8 cellular contexts compared by ENCODE assay signal in genomic region chr17:77476920-77477805, GRCh38.
A peak's percentile ranks its signal among the peaks of the same experiment; 100 is the strongest.
DNase-seq lines count a peak whose midpoint lies in the region; ATAC-seq and TF ChIP-seq lines count a peak whose summit lies in the region.

No MANE protein-coding gene starts in this region.

- no peaks in the 10 kb centered on the region for H3K9me3 Mint-ChIP-seq in activated T-cell treated with anti-CD3 and anti-CD28 coated beads, Interleukin-2, amount 50 U/mL, for 24 hours
- no peaks in the 10 kb centered on the region for H3K9me3 Mint-ChIP-seq in activated naive CD4-positive, alpha-beta T cell treated with anti-CD3 and anti-CD28 coated beads, Interleukin-2, amount 50 U/mL, for 72 hours

- H3K36me3 Mint-ChIP-seq in activated T-cell treated with anti-CD3 and anti-CD28 coated beads, Interleukin-2, amount 50 U/mL, for 24 hours (ENCODE audit: low read depth), result peaks cover 43% of the 10 kb centered on the region
- H3K36me3 Mint-ChIP-seq in activated naive CD4-positive, alpha-beta T cell treated with anti-CD3 and anti-CD28 coated beads, Interleukin-2, amount 50 U/mL, for 72 hours, result peaks cover 7 to 31% of the 10 kb centered on the region in 2 donors

- H3K27ac Mint-ChIP-seq in activated T-cell treated with anti-CD3 and anti-CD28 coated beads, Interleukin-2, amount 50 U/mL, for 24 hours, result peak overlapping the region; percentile 88
- H3K27ac Mint-ChIP-seq in activated naive CD4-positive, alpha-beta T cell treated with anti-CD3 and anti-CD28 coated beads, Interleukin-2, amount 50 U/mL, for 72 hours, result peak overlapping the region; percentile 53 to 57

- no peak for TF ChIP-seq CTCF in cardiac muscle cell (IDR thresholded peaks at IDR 0.05; ENCODE audit: low read depth, low read length)

- peak; percentile 57 for DNase-seq in activated T-cell treated with anti-CD3 and anti-CD28 coated beads, Interleukin-2, amount 50 U/mL, for 24 hours
- no peak for DNase-seq in activated T-cell treated with anti-CD3 and anti-CD28 coated beads, Interleukin-2, amount 50 U/mL, for 1 hour
- DNase-seq in activated naive CD4-positive, alpha-beta T cell treated with anti-CD3 and anti-CD28 coated beads, Interleukin-2, amount 50 U/mL, for 72 hours (ENCODE audit: low spot score in 2 of 2), result no peak
- DNase-seq in cardiac muscle cell (ENCODE audit: low read depth in 1 of 2, low spot score in 1 of 2) (peak; percentile 60 to 97), HUDEP-2 (lab: John Stamatoyannopoulos, UW; ENCODE audit: unreplicated experiment in 76 of 76) (no peak), HT-29 (ENCODE audit: low spot score) (no peak), GF-D8 (lab: John Stamatoyannopoulos, UW) (no peak)

- no peak for ATAC-seq in activated naive CD4-positive, alpha-beta T cell treated with anti-CD3 and anti-CD28 coated beads, Interleukin-2, amount 50 U/mL, for 72 hours

- no peaks in the 10 kb centered on the region for H3K27me3 ChIP-seq in cardiac muscle cell
- no peaks in the 10 kb centered on the region for H3K27me3 ChIP-seq in rectal smooth muscle tissue (ENCODE audit: control insufficient read depth, insufficient read depth, low read length)

- H3K4me3 ChIP-seq in cardiac muscle cell (no peak overlapping the region), rectal smooth muscle tissue (ENCODE audit: low read length) (peak overlapping the region; percentile 44)

- peaks cover 89% of the 10 kb centered on the region for H3K4me1 ChIP-seq in cardiac muscle cell (ENCODE audit: low read depth)
- H3K4me1 ChIP-seq in rectal smooth muscle tissue (ENCODE audit: control insufficient read depth, insufficient read depth, low read length), result peaks cover 78% of the 10 kb centered on the region

- no peak overlapping the region for H3K9ac ChIP-seq in rectal smooth muscle tissue (ENCODE audit: low read length)

- no peaks in the 10 kb centered on the region for H3K27me3 Mint-ChIP-seq in activated T-cell treated with anti-CD3 and anti-CD28 coated beads, Interleukin-2, amount 50 U/mL, for 24 hours

- peak overlapping the region; percentile 34 for H3K4me3 Mint-ChIP-seq in activated T-cell treated with anti-CD3 and anti-CD28 coated beads, Interleukin-2, amount 50 U/mL, for 24 hours

- peaks cover under 1% of the 10 kb centered on the region for H3K36me3 ChIP-seq in cardiac muscle cell
- peaks cover 1% of the 10 kb centered on the region for H3K36me3 ChIP-seq in rectal smooth muscle tissue (ENCODE audit: control insufficient read depth, insufficient read depth, low read length)

- H3K4me1 Mint-ChIP-seq in activated T-cell treated with anti-CD3 and anti-CD28 coated beads, Interleukin-2, amount 50 U/mL, for 24 hours (ENCODE audit: low read depth), result peaks cover 89% of the 10 kb centered on the region

- H3K9me3 ChIP-seq in cardiac muscle cell (ENCODE audit: low read depth), result no peaks in the 10 kb centered on the region

- H3K27ac ChIP-seq in cardiac muscle cell (peak overlapping the region; percentile 96), rectal smooth muscle tissue (ENCODE audit: low read depth, low read length) (peak overlapping the region; percentile 89)

Comparison
In these comparisons a context has a peak if more than half of its experiments do, and no peak if none do; other contexts are left out.
1. DNase-seq: peak in activated T-cell treated with anti-CD3 and anti-CD28 coated beads, Interleukin-2, amount 50 U/mL, for 24 hours (single experiment) and cardiac muscle cell (2 of 2); none in activated T-cell treated with anti-CD3 and anti-CD28 coated beads, Interleukin-2, amount 50 U/mL, for 1 hour (single experiment), activated naive CD4-positive, alpha-beta T cell treated with anti-CD3 and anti-CD28 coated beads, Interleukin-2, amount 50 U/mL, for 72 hours (0 of 2), HUDEP-2 (0 of 76), HT-29 (single experiment) and GF-D8 (single experiment).